ENCODE assay signal across 8 cellular contexts in genomic region chr5:160269017-160269416, GRCh38. TPM values are rescaled to one million over a fixed set of nuclear protein-coding genes. Genes with fewer than 3 reads are reported as not detected.
DNase-seq lines count a peak whose midpoint lies in the region; ATAC-seq, FAIRE-seq and TF ChIP-seq lines count a peak whose summit lies in the region.

No MANE protein-coding gene starts in this region.

- H4K20me1 ChIP-seq in K562 (replicated peaks; ENCODE audit: control insufficient read depth, insufficient read depth, low read length) = no peaks in the 10 kb centered on the region

- no peak overlapping the region for H3K4me2 ChIP-seq in K562 (ENCODE audit: insufficient read depth, low read length)

- H3K79me2 ChIP-seq in K562 (ENCODE audit: control insufficient read depth, insufficient read depth, low read length) = no peaks in the 10 kb centered on the region

- H3K9me3 ChIP-seq in K562 (replicated peaks; ENCODE audit: control insufficient read depth, insufficient read depth, low read depth, low read length) (no peaks in the 10 kb centered on the region), suprapubic skin (no peaks in the 10 kb centered on the region)

- in situ Hi-C loops in K562 (cut with MboI) = no loop called here

- no peaks in the 10 kb centered on the region; a peak in 2 of 5 replicates for H3K4me1 ChIP-seq in K562 (replicated peaks in 1 of 2; ENCODE audit: control insufficient read depth in 2 of 2, insufficient read depth in 2 of 2, low read length in 2 of 2)
- peaks cover 28% of the 10 kb centered on the region for H3K4me1 ChIP-seq in suprapubic skin

- no peaks in the 10 kb centered on the region for H3K36me3 Mint-ChIP-seq in activated naive CD4-positive, alpha-beta T cell treated with anti-CD3 and anti-CD28 coated beads for 36 hours (ENCODE audit: low read depth)

- CTCF ChIA-PET in K562 (lab: Yijun Ruan, JAX; ENCODE audit: low intra/inter-chr PET ratio) = interaction anchor here (0.5 kb wide), 1 partner anchor 65 kb away, joined by 3 read pairs; no protein-coding TSS in a partner anchor
- CTCF ChIA-PET in activated naive CD4-positive, alpha-beta T cell treated with anti-CD3 and anti-CD28 coated beads for 36 hours (lab: Charles Lee) = no interaction called here

- H3K9me3 Mint-ChIP-seq in activated naive CD4-positive, alpha-beta T cell treated with anti-CD3 and anti-CD28 coated beads for 36 hours = no peaks in the 10 kb centered on the region

- H3K4me3 ChIP-seq in K562 (no peak overlapping the region), suprapubic skin (no peak overlapping the region)

- no peak for FAIRE-seq in K562 (lab: Jason Lieb, UNC)

- intact Hi-C loops in K562 (cut with micrococcal nuclease) = no loop called here
- intact Hi-C loops in activated naive CD4-positive, alpha-beta T cell treated with anti-CD3 and anti-CD28 coated beads for 36 hours (cut with micrococcal nuclease) = no loop called here

- no peak overlapping the region for H3K4me3 Mint-ChIP-seq in activated naive CD4-positive, alpha-beta T cell treated with anti-CD3 and anti-CD28 coated beads for 36 hours

- peak; percentile 34; the same call in 2 of the 3 replicates for ATAC-seq in K562
- no peak for ATAC-seq in GM18519 (IDR thresholded peaks at IDR 0.05; ENCODE audit: low FRiP score, unreplicated experiment)
- ATAC-seq in GM19328 (IDR thresholded peaks at IDR 0.05; ENCODE audit: unreplicated experiment) = no peak

- H3K27ac ChIP-seq in K562 (ENCODE audit: extremely low read depth, low read depth, low read length) (no peak overlapping the region), suprapubic skin (no peak overlapping the region)

- no peak for TF ChIP-seq EP300 in K562 (IDR thresholded peaks at IDR 0.05; ENCODE audit: low read length)
- no peak for TF ChIP-seq EP300 in suprapubic skin (IDR thresholded peaks at IDR 0.05)

- H3K27ac Mint-ChIP-seq in activated naive CD4-positive, alpha-beta T cell treated with anti-CD3 and anti-CD28 coated beads for 36 hours = no peak overlapping the region

- H3K9ac ChIP-seq in K562 (ENCODE audit: insufficient read depth in 1 of 2, low read depth in 2 of 2, low read length in 2 of 2) = no peak overlapping the region; a peak in 1 of 4 replicates

- POLR2A ChIA-PET in K562 (lab: Yijun Ruan, JAX) = interaction anchor here (0.8 kb wide), 1 partner anchor 35 kb away, joined by 4 read pairs; no protein-coding TSS in a partner anchor

- no peaks in the 10 kb centered on the region for H3K27me3 Mint-ChIP-seq in activated naive CD4-positive, alpha-beta T cell treated with anti-CD3 and anti-CD28 coated beads for 36 hours (ENCODE audit: low read depth)

- whole genome bisulfite sequencing in K562 (ENCODE audit: insufficient coverage, low coverage, missing lambda C conversion rate) = 27% methylated on average over 9 of the region's 10 CpGs
- WGBS in suprapubic skin = 59% methylated on average over 10 of the region's 10 CpGs

- peaks cover 4% of the 10 kb centered on the region for H3K4me1 Mint-ChIP-seq in activated naive CD4-positive, alpha-beta T cell treated with anti-CD3 and anti-CD28 coated beads for 36 hours (ENCODE audit: low read depth)

- BruUV-seq in K562 (replicated peaks; lab: Mats Ljungman, UMichigan) = no TSS peak

- DNase-seq in M059J (ENCODE audit: low read depth) = peak; percentile 83
- no peak for DNase-seq in K562 (ENCODE audit: extremely low read depth in 1 of 4, low spot score in 3 of 4)
- DNase-seq in islet precursor cell = peak; percentile 72
- DNase-seq in suprapubic skin (ENCODE audit: low spot score in 2 of 2) = peak; percentile 88 to 91
- DNase-seq in GM19240 (ENCODE audit: insufficient read length, low spot score) = no peak
- DNase-seq in activated naive CD4-positive, alpha-beta T cell treated with anti-CD3 and anti-CD28 coated beads for 36 hours = no peak

- H3K9me1 ChIP-seq in K562 (ENCODE audit: control insufficient read depth, insufficient read depth, low read length) = no peaks in the 10 kb centered on the region

- TF ChIP-seq CTCF in K562 (IDR thresholded peaks at IDR 0.05 in 2 of 3, conservative IDR thresholded peaks at IDR 0.05 in 1 of 3; ENCODE audit: insufficient read depth in 2 of 3, low read depth in 1 of 3, low read length in 3 of 3) = no peak
- no peak for TF ChIP-seq CTCF in suprapubic skin (IDR thresholded peaks at IDR 0.05)

- TF ChIP-seq POLR2A in K562 (conservative IDR thresholded peaks at IDR 0.05) (no peak), suprapubic skin (IDR thresholded peaks at IDR 0.05) (no peak)

- H3K27me3 ChIP-seq in K562 (ENCODE audit: control insufficient read depth in 2 of 2, insufficient read depth in 2 of 2, low read length in 2 of 2) (no peaks in the 10 kb centered on the region), suprapubic skin (no peaks in the 10 kb centered on the region)

- no peak for TF ChIP-seq RAD21 in K562 (CRISPR knock-in tag; conservative IDR thresholded peaks at IDR 0.05 in 1 of 2, IDR thresholded peaks at IDR 0.05 in 1 of 2)

- peak overlapping the region; percentile 60 for H2AFZ ChIP-seq in K562 (ENCODE audit: low read depth, low read length)

- H3K36me3 ChIP-seq in K562 (ENCODE audit: control insufficient read depth, insufficient read depth, low read length) (no peaks in the 10 kb centered on the region), suprapubic skin (no peaks in the 10 kb centered on the region)

TF ChIP-seq in K562, 482 proteins besides CTCF, POLR2A, EP300 and RAD21 (continues in another document):
- no peak for TF ChIP-seq ZHX1 (conservative IDR thresholded peaks at IDR 0.05; ENCODE audit: low read length)

RNA-seq across cellular contexts. Expression of gene FABP6, which starts 39.7 kb away (rescaled TPM):
- 1.0 and 3.0 TPM in 2 replicates for total RNA-seq in M059J (2014; rRNA removed; shearing (Covaris generic))
- total RNA-seq in K562 (2011; cell fraction: chromatin; rRNA removed; ENCODE audit: low replicate concordance) = not detected in 2 replicates
- total RNA-seq in K562 (2011; cell fraction: nucleolus; rRNA removed) = not detected in 2 replicates
- not detected in 2 replicates for total RNA-seq in K562 (2011; cell fraction: nucleoplasm; rRNA removed)
- total RNA-seq in K562 (2014; rRNA removed) (not detected in 2 replicates), K562 (2014; rRNA removed; fragmentation: Illumina TruSeq; extraction: Trizol) (0.18 TPM in 1 of 2 replicates, not detected in the other), K562 (2015; rRNA removed; fragmentation: Illumina TruSeq; extraction: Trizol) (not detected in 2 replicates), K562 (2021) (not detected in 2 replicates), suprapubic skin (1 to 10 TPM in 1 of 4 donors, not detected in 3; 2.5 TPM)
- polyA plus RNA-seq in K562 (2011; rRNA removed) (0.21 and 0.27 TPM in 2 replicates), K562 (2014; fragmentation: Illumina TruSeq; extraction: Trizol) (not detected in 2 replicates), K562 (2014; fragmentation: Nextera tagmentation; extraction: Ambion mirVana) (under 1 TPM; 0.11 to 0.24 TPM), K562 (2014; rRNA removed) (0.33 and 0.78 TPM in 2 replicates)
- polyA plus RNA-seq in K562 (2011; cell fraction: cytosol; rRNA removed) = 0.27 and 0.57 TPM in 2 replicates
- polyA plus RNA-seq in K562 (2011; cell fraction: nucleus; rRNA removed) = not detected in 2 replicates
- polyA plus RNA-seq in K562 (2012) = 0.16 TPM in 1 of 2 replicates, not detected in the other
- polyA minus RNA-seq in K562 (2011; rRNA and poly(A)+ RNA removed) = 0.27 TPM in 1 of 2 replicates, not detected in the other
- not detected in 2 replicates for polyA minus RNA-seq in K562 (2011; cell fraction: cytosol; rRNA and poly(A)+ RNA removed)
- not detected in 2 replicates for polyA minus RNA-seq in K562 (2011; cell fraction: nucleus; rRNA and poly(A)+ RNA removed)
- not detected for total RNA-seq in activated naive CD4-positive, alpha-beta T cell treated with anti-CD3 and anti-CD28 coated beads for 36 hours

RNA-seq across cellular contexts. Expression of gene CCNJL, which starts 43.3 kb away (rescaled TPM):
- total RNA-seq in M059J (2014; rRNA removed; shearing (Covaris generic)) = 7.3 and 10.9 TPM in 2 replicates
- total RNA-seq in K562 (2011; cell fraction: chromatin; rRNA removed; ENCODE audit: low replicate concordance) = not detected in 2 replicates
- total RNA-seq in K562 (2011; cell fraction: nucleolus; rRNA removed) = not detected in 2 replicates
- not detected in 2 replicates for total RNA-seq in K562 (2011; cell fraction: nucleoplasm; rRNA removed)
- total RNA-seq in K562 (2014; rRNA removed) (0.04 TPM in 1 of 2 replicates, not detected in the other), K562 (2014; rRNA removed; fragmentation: Illumina TruSeq; extraction: Trizol) (not detected in 2 replicates), K562 (2015; rRNA removed; fragmentation: Illumina TruSeq; extraction: Trizol) (not detected in 2 replicates), K562 (2021) (0.04 and 0.13 TPM in 2 replicates), suprapubic skin (1 to 10 TPM in 2 of 4 donors, under 1 TPM in 1, not detected in 1; 0.34 to 1.2 (median 1.2) TPM)
- polyA plus RNA-seq in K562 (2011; rRNA removed) (not detected in 2 replicates), K562 (2014; fragmentation: Illumina TruSeq; extraction: Trizol) (not detected in 2 replicates), K562 (2014; fragmentation: Nextera tagmentation; extraction: Ambion mirVana) (not detected), K562 (2014; rRNA removed) (not detected in 2 replicates)
- polyA plus RNA-seq in K562 (2011; cell fraction: cytosol; rRNA removed) = not detected in 2 replicates
- not detected in 2 replicates for polyA plus RNA-seq in K562 (2011; cell fraction: nucleus; rRNA removed)
- 0.03 and 0.04 TPM in 2 replicates for polyA plus RNA-seq in K562 (2012)
- not detected in 2 replicates for polyA minus RNA-seq in K562 (2011; rRNA and poly(A)+ RNA removed)
- not detected in 2 replicates for polyA minus RNA-seq in K562 (2011; cell fraction: cytosol; rRNA and poly(A)+ RNA removed)
- polyA minus RNA-seq in K562 (2011; cell fraction: nucleus; rRNA and poly(A)+ RNA removed) = not detected in 2 replicates
- not detected for total RNA-seq in activated naive CD4-positive, alpha-beta T cell treated with anti-CD3 and anti-CD28 coated beads for 36 hours

Comparison
In these comparisons a context has a peak if more than half of its experiments do, and no peak if none do; other contexts are left out.
1. DNase-seq: peak in M059J (single experiment), islet precursor cell (single experiment) and suprapubic skin (2 of 2); none in K562 (0 of 4), GM19240 (single experiment) and activated naive CD4-positive, alpha-beta T cell treated with anti-CD3 and anti-CD28 coated beads for 36 hours (single experiment).